Comparison of ENCODE assay signal across 24 cellular contexts in genomic region chr14:92458136-92458958, GRCh38. TPM values are rescaled to one million over a fixed set of nuclear protein-coding genes. Genes with fewer than 3 reads are reported as not detected.
A peak's percentile ranks its signal among the peaks of the same experiment; 100 is the strongest.
DNase-seq lines count a peak whose midpoint lies in the region; ATAC-seq and TF ChIP-seq lines count a peak whose summit lies in the region.
"Had no signal": no experiment of that assay in that cellular context is flagged by ENCODE, and none has a peak within 500 bp of the region (broad histone marks: within the 10 kb centered on the region; RNA-seq: fewer than 3 reads in every experiment).

No MANE protein-coding gene starts in this region.

- no peak for DNase-seq in right cardiac atrium
- DNase-seq in left cardiac atrium = no peak
- no peak for DNase-seq in endothelial cell (ENCODE audit: low spot score)
- peak; percentile 65 for DNase-seq in posterior vena cava (ENCODE audit: low spot score)
- no peak for DNase-seq in upper lobe of right lung
- DNase-seq in activated gamma-delta T cell (lab: John Stamatoyannopoulos, UW) = no peak
- no peak for DNase-seq in NOMO-1 treated with dmso at 0.1 percent for 144 hours (lab: John Stamatoyannopoulos, UW; ENCODE audit: unreplicated experiment)
- DNase-seq in SJCRH30 = no peak
- DNase-seq: AML-193; CD4-positive, CD25-positive, alpha-beta regulatory T cell; DMS153; GDM1; Karpas-422; NCI-H1048; NCI-H1436 treated with DMSO at 0.1 percent for 48 hours; NCI-H2029 treated with DMSO at 0.1 percent for 48 hours; NCI-H2171 treated with DMSO at 0.1 percent for 48 hours; NCI-H446; NCI-H69; SHP77; SK-N-SH had no signal

- H3K27me3 ChIP-seq in right cardiac atrium (ENCODE audit: control insufficient read depth, insufficient read depth) (no peaks in the 10 kb centered on the region), upper lobe of right lung (no peaks in the 10 kb centered on the region), SJCRH30 (no peaks in the 10 kb centered on the region)

- no peak overlapping the region for H3K4me3 ChIP-seq in right cardiac atrium (ENCODE audit: low read length)
- no peak overlapping the region for H3K4me3 ChIP-seq in upper lobe of right lung
- no peak overlapping the region for H3K4me3 ChIP-seq in SJCRH30

- ATAC-seq in right cardiac atrium = no peak
- ATAC-seq in left cardiac atrium = no peak
- ATAC-seq in upper lobe of right lung = no peak

- intact Hi-C loops in right cardiac atrium (cut with DNase I) = loop anchor here in 1 of 4 donors (10.0 kb wide), 1 partner anchor 304 kb away; no protein-coding TSS in a partner anchor
- intact Hi-C loops in left cardiac atrium (cut with DNase I) = loop anchor here in 1 of 2 donors (10.0 kb wide), 1 partner anchor 314 kb away; no protein-coding TSS in a partner anchor
- intact Hi-C loops in posterior vena cava (cut with DNase I) = no loop called here
- intact Hi-C loops in upper lobe of right lung (cut with DNase I) = no loop called here

- no peaks in the 10 kb centered on the region for H3K36me3 Mint-ChIP-seq in endothelial cell (ENCODE audit: low read depth, unreplicated experiment)
- H3K36me3 Mint-ChIP-seq: CD4-positive, CD25-positive, alpha-beta regulatory T cell had no signal

- TF ChIP-seq CTCF in endothelial cell (IDR thresholded peaks at IDR 0.05; ENCODE audit: unreplicated experiment) = no peak
- no peak for TF ChIP-seq CTCF in upper lobe of right lung (IDR thresholded peaks at IDR 0.05)

- peaks cover 18% of the 10 kb centered on the region for H3K27me3 Mint-ChIP-seq in endothelial cell (ENCODE audit: unreplicated experiment)
- H3K27me3 Mint-ChIP-seq: CD4-positive, CD25-positive, alpha-beta regulatory T cell had no signal

- H3K4me1 Mint-ChIP-seq in endothelial cell (ENCODE audit: unreplicated experiment) = peaks cover 58% of the 10 kb centered on the region

- H3K27ac ChIP-seq in right cardiac atrium (ENCODE audit: low read length) (peak overlapping the region; percentile 19), upper lobe of right lung (peak overlapping the region; percentile 42), SJCRH30 (no peak overlapping the region)
- H3K27ac ChIP-seq: HL-60 had no signal

- peak overlapping the region; percentile 97 for H3K27ac Mint-ChIP-seq in endothelial cell (ENCODE audit: unreplicated experiment)
- H3K27ac Mint-ChIP-seq: H9 had no signal

- H3K36me3 ChIP-seq in upper lobe of right lung = no peaks in the 10 kb centered on the region
- H3K36me3 ChIP-seq in SJCRH30 = no peaks in the 10 kb centered on the region

- WGBS in right cardiac atrium = 85% methylated on average over 17 of the region's 17 CpGs

- peak overlapping the region; percentile 79 for H3K4me3 Mint-ChIP-seq in endothelial cell (ENCODE audit: unreplicated experiment)
- H3K4me3 Mint-ChIP-seq: CD4-positive, CD25-positive, alpha-beta regulatory T cell; H9 had no signal

- H3K9me3 ChIP-seq in right cardiac atrium (ENCODE audit: control insufficient read depth, low read length) (no peaks in the 10 kb centered on the region), upper lobe of right lung (no peaks in the 10 kb centered on the region), SJCRH30 (replicated peaks) (no peaks in the 10 kb centered on the region)
- H3K9me3 ChIP-seq: SK-N-SH had no signal

- peaks cover 3% of the 10 kb centered on the region for H3K4me1 ChIP-seq in right cardiac atrium (ENCODE audit: control insufficient read depth, insufficient read depth, low read length)
- H3K4me1 ChIP-seq in upper lobe of right lung = peaks cover 27% of the 10 kb centered on the region
- H3K4me1 ChIP-seq in SJCRH30 = no peaks in the 10 kb centered on the region

- H3K9me3 Mint-ChIP-seq in endothelial cell (ENCODE audit: unreplicated experiment) = no peaks in the 10 kb centered on the region
- H3K9me3 Mint-ChIP-seq: H9 had no signal

RNA-seq across cellular contexts. Expression of gene RIN3, which starts 55.2 kb away (rescaled TPM):
- total RNA-seq in right cardiac atrium (10 to 100 TPM; 10.3 to 15.2 (median 14.6) TPM), left cardiac atrium (10 to 100 TPM; 19.1 to 19.9 TPM), endothelial cell (ENCODE audit: unreplicated experiment) (25.8 TPM), posterior vena cava (10 to 100 TPM; 30.9 to 34.0 TPM), upper lobe of right lung (56.0 TPM)
- 7.5 TPM for polyA plus RNA-seq in right cardiac atrium
- not detected in 2 replicates for total RNA-seq in SJCRH30 (2014; rRNA removed; shearing (Covaris generic))
- total RNA-seq: OCI-LY7 had no signal

Comparison
In these comparisons a context has a peak if more than half of its experiments do, and no peak if none do; other contexts are left out.
1. RNA of gene RIN3, which starts 55.2 kb away (total RNA-seq): 56.0 TPM in upper lobe of right lung (single experiment), 30.9 to 34.0 TPM in posterior vena cava, 25.8 TPM in endothelial cell (single experiment), 19.1 to 19.9 TPM in left cardiac atrium and 10.3 to 15.2 TPM in right cardiac atrium; not detected in SJCRH30; every median in the first group is over 10 times any median in the second.